ENCODE assay signal across 31 cellular contexts in genomic region chr12:131761638-131762037, GRCh38.
"Had no signal": no experiment of that assay in that cellular context is flagged by ENCODE, and none has a peak within 500 bp of the region (broad histone marks: within the 10 kb centered on the region; RNA-seq: fewer than 3 reads in every experiment).

No MANE protein-coding gene starts in this region.

- H3K9ac ChIP-seq: parathyroid adenoma had no signal

- H3K4me3 ChIP-seq: ovary, psoas muscle, skin epidermis, smooth muscle cell, spleen, thoracic aorta, thyroid gland, tibial nerve, upper lobe of left lung, vagina had no signal

- H2AFZ ChIP-seq: parathyroid adenoma had no signal

- H3K4me1 ChIP-seq: parathyroid adenoma, psoas muscle, thyroid gland, tibial nerve, upper lobe of left lung, vagina had no signal

- H3K27me3 ChIP-seq: neutrophil, ovary, spleen, thyroid gland, tibial nerve, upper lobe of left lung, vagina had no signal

- H3K9me3 ChIP-seq: neutrophil, ovary, psoas muscle, spleen, thoracic aorta, thyroid gland, tibial nerve, upper lobe of left lung, vagina had no signal

- FAIRE-seq: urothelium cell line had no signal

- H3K4me3 Mint-ChIP-seq: naive thymus-derived CD8-positive, alpha-beta T cell; natural killer cell treated with Interleukin-12 subunit alpha and Interleukin-12 subunit beta and Interleukin-15 and Interleukin-18, amount 100 ng/mL, for 72 hours; nephron progenitor cell; neural crest cell; stimulated activated memory B cell treated with anti-CD40 and anti-IgM and Interleukin-4, amounts not matched to agents 10 μg/mL and 1 μg/mL and 100 μg/mL, for 72 hours; stimulated activated naive CD8-positive, alpha-beta T cell treated with anti-CD3 and anti-CD28 coated beads, Interleukin-15, amount 100 ng/mL, for 72 hours had no signal

- H3K27me3 Mint-ChIP-seq: naive thymus-derived CD8-positive, alpha-beta T cell; natural killer cell treated with Interleukin-12 subunit alpha and Interleukin-12 subunit beta and Interleukin-15 and Interleukin-18, amount 100 ng/mL, for 72 hours; progenitor cell of endocrine pancreas; stimulated activated memory B cell treated with anti-CD40 and anti-IgM and Interleukin-4, amounts not matched to agents 10 μg/mL and 1 μg/mL and 100 μg/mL, for 72 hours; stimulated activated naive CD8-positive, alpha-beta T cell treated with anti-CD3 and anti-CD28 coated beads, Interleukin-15, amount 100 ng/mL, for 72 hours had no signal

- ATAC-seq: naive thymus-derived CD8-positive, alpha-beta T cell; natural killer cell treated with Interleukin-12 subunit alpha and Interleukin-12 subunit beta and Interleukin-15 and Interleukin-18, amount 100 ng/mL, for 72 hours; psoas muscle; right cardiac atrium; sciatic nerve; stimulated activated memory B cell treated with anti-CD40 and anti-IgM and Interleukin-4, amounts not matched to agents 10 μg/mL and 1 μg/mL and 100 μg/mL, for 72 hours; stimulated activated naive CD8-positive, alpha-beta T cell treated with anti-CD3 and anti-CD28 coated beads, Interleukin-15, amount 100 ng/mL, for 72 hours; stimulated activated naive CD8-positive, alpha-beta T cell treated with anti-CD3 and anti-CD28 coated beads, Interleukin-15, Interleukin-2, amounts not matched to agents 100 U/mL and 50 U/mL, for 24 hours had no signal

- DNase-seq: naive thymus-derived CD8-positive, alpha-beta T cell; nephron progenitor cell; nucleus accumbens; psoas muscle; right cardiac atrium; spleen; stimulated activated CD4-positive, alpha-beta T cell treated with anti-CD3 and anti-CD28 coated beads, Interleukin-12 subunit alpha, Interleukin-12 subunit beta, amount 100 ng/mL, for 4 hours; stimulated activated CD4-positive, alpha-beta T cell treated with anti-CD3 and anti-CD28 coated beads, Interleukin-1b, Interleukin-23, amount 100 ng/mL, for 48 hours; stimulated activated CD4-positive, alpha-beta T cell treated with anti-CD3 and anti-CD28 coated beads, Interleukin-4, amount 100 ng/mL, for 1 hour; stimulated activated CD4-positive, alpha-beta T cell treated with anti-CD3 and anti-CD28 coated beads, Interleukin-4, amount 100 ng/mL, for 4 hours; stimulated activated CD8-positive, alpha-beta memory T cell treated with anti-CD3 and anti-CD28 coated beads, Interleukin-4, amount 100 ng/mL, for 48 hours; stimulated activated naive CD4-positive, alpha-beta T cell; stimulated activated naive CD8-positive, alpha-beta T cell treated with anti-CD3 and anti-CD28 coated beads, Interleukin-15, amount 100 ng/mL, for 72 hours; stimulated activated naive CD8-positive, alpha-beta T cell treated with anti-CD3 and anti-CD28 coated beads, Interleukin-15, Interleukin-2, amounts not matched to agents 100 U/mL and 50 U/mL, for 24 hours; thyroid gland; trophoblast cell; upper lobe of left lung had no signal

- H3K4me2 ChIP-seq: smooth muscle cell had no signal

- H3K36me3 ChIP-seq: ovary had no signal

- H3K27ac ChIP-seq: neutrophil, ovary, parathyroid adenoma, psoas muscle, skin epidermis, spleen, thoracic aorta, thyroid gland, tibial nerve, upper lobe of left lung, vagina had no signal

- H3K27ac Mint-ChIP-seq: natural killer cell treated with Interleukin-12 subunit alpha and Interleukin-12 subunit beta and Interleukin-15 and Interleukin-18, amount 100 ng/mL, for 72 hours; nephron progenitor cell; progenitor cell of endocrine pancreas; stimulated activated memory B cell treated with anti-CD40 and anti-IgM and Interleukin-4, amounts not matched to agents 10 μg/mL and 1 μg/mL and 100 μg/mL, for 72 hours; stimulated activated naive CD8-positive, alpha-beta T cell treated with anti-CD3 and anti-CD28 coated beads, Interleukin-15, amount 100 ng/mL, for 72 hours had no signal

- H3K4me1 Mint-ChIP-seq: neural crest cell; stimulated activated naive CD8-positive, alpha-beta T cell treated with anti-CD3 and anti-CD28 coated beads, Interleukin-15, amount 100 ng/mL, for 72 hours had no signal
